ENCODE assay signal across 14 cellular contexts in the genomic region with DNA sequence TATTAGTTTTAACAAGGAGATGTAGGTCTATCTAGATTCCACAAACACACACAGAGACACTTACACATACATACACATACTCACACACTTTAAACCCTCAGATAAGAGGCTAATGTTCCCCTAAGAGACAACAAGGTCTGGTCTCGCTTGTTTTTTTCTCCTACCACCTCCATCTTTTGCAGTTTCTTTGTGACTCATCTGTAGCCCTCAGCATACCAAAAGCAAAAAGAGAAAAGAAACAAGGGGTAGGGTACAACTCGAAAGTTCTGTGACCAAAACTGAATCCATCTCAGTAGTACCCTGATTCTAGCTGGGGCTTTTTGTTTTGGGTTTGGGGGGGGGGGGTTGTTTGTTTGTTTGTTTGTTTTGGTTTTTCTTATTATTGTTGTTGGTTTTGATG. TPM values are rescaled to one million over a fixed set of nuclear protein-coding genes. Genes with fewer than 3 reads are reported as not detected.
A peak's percentile ranks its signal among the peaks of the same experiment; 100 is the strongest.
DNase-seq lines count a peak whose midpoint lies in the region; ATAC-seq lines count a peak whose summit lies in the region.
"Had no signal": no experiment of that assay in that cellular context is flagged by ENCODE, and none has a peak within 500 bp of the region (broad histone marks: within the 10 kb centered on the region; RNA-seq: fewer than 3 reads in every experiment).

No MANE protein-coding gene starts in this region.

- DNase-seq in C1 segment of cervical spinal cord (lab: John Stamatoyannopoulos, UW) (no peak), pons (ENCODE audit: low spot score) (no peak), NCI-H1436 treated with DMSO at 0.1 percent for 48 hours (lab: John Stamatoyannopoulos, UW) (no peak), SKM-1 treated with dmso at 0.1 percent for 144 hours (lab: John Stamatoyannopoulos, UW; ENCODE audit: unreplicated experiment) (no peak)
- DNase-seq: activated CD4-positive, alpha-beta T cell treated with anti-CD3 and anti-CD28 coated beads for 1 hour; activated naive CD4-positive, alpha-beta T cell treated with Interleukin-2 at 50 U/mL for 16 hours; NCI-H2107 had no signal

- no peak overlapping the region for H3K27ac Mint-ChIP-seq in activated T-helper 17 cell treated with anti-CD3 and anti-CD28 coated beads, Interleukin-2, amount 50 U/mL, for 72 hours
- H3K27ac Mint-ChIP-seq: progenitor cell of endocrine pancreas had no signal

- H3K4me3 Mint-ChIP-seq in activated T-helper 17 cell treated with anti-CD3 and anti-CD28 coated beads, Interleukin-2, amount 50 U/mL, for 72 hours: no peak overlapping the region

- peaks cover 4% of the 10 kb centered on the region for H3K9me3 Mint-ChIP-seq in activated T-helper 17 cell treated with anti-CD3 and anti-CD28 coated beads, Interleukin-2, amount 50 U/mL, for 72 hours

- H3K27me3 Mint-ChIP-seq in activated T-helper 17 cell treated with anti-CD3 and anti-CD28 coated beads, Interleukin-2, amount 50 U/mL, for 72 hours: peaks cover 42% of the 10 kb centered on the region

- ATAC-seq in GM18868 (IDR thresholded peaks at IDR 0.05; ENCODE audit: unreplicated experiment): peak; percentile 97
- ATAC-seq in GM21528 (IDR thresholded peaks at IDR 0.05; ENCODE audit: low FRiP score, unreplicated experiment): peak; percentile 91
- ATAC-seq in HG03095 (IDR thresholded peaks at IDR 0.05; ENCODE audit: unreplicated experiment): peak; percentile 91
- ATAC-seq in activated T-helper 17 cell treated with anti-CD3 and anti-CD28 coated beads, Interleukin-2, amount 50 U/mL, for 72 hours (replicated peaks): peak; percentile 69
- ATAC-seq: Right ventricle myocardium inferior had no signal

- H3K4me1 Mint-ChIP-seq in activated T-helper 17 cell treated with anti-CD3 and anti-CD28 coated beads, Interleukin-2, amount 50 U/mL, for 72 hours: no peaks in the 10 kb centered on the region

- no peaks in the 10 kb centered on the region for H3K36me3 Mint-ChIP-seq in activated T-helper 17 cell treated with anti-CD3 and anti-CD28 coated beads, Interleukin-2, amount 50 U/mL, for 72 hours (ENCODE audit: low read depth)

RNA-seq across cellular contexts. Expression of gene EXOSC9, which starts 12.2 kb away (rescaled TPM):
- 10 to 100 TPM; 52.1 to 65.9 TPM for total RNA-seq in activated T-helper 17 cell treated with anti-CD3 and anti-CD28 coated beads, Interleukin-2, amount 50 U/mL, for 72 hours

RNA-seq across cellular contexts. Expression of gene SMIM43, which starts 23.9 kb away (rescaled TPM):
- total RNA-seq in activated T-helper 17 cell treated with anti-CD3 and anti-CD28 coated beads, Interleukin-2, amount 50 U/mL, for 72 hours: under 1 TPM in 1 of 2 donors, not detected in 1; 0.15 TPM
- total RNA-seq: liver, progenitor cell of endocrine pancreas, Right ventricle myocardium inferior had no signal

RNA-seq across cellular contexts. Expression of gene CCNA2, which starts 34.8 kb away (rescaled TPM):
- total RNA-seq in activated T-helper 17 cell treated with anti-CD3 and anti-CD28 coated beads, Interleukin-2, amount 50 U/mL, for 72 hours: 10 to 100 TPM; 59.5 to 86.2 TPM
